ENCODE assay signal across 35 cellular contexts in genomic region chr1:178997428-178997827, GRCh38.
"Had no signal": no experiment of that assay in that cellular context is flagged by ENCODE, and none has a peak within 500 bp of the region (broad histone marks: within the 10 kb centered on the region; RNA-seq: fewer than 3 reads in every experiment).

No MANE protein-coding gene starts in this region.

- H3K4me1 ChIP-seq: ascending aorta had no signal

- H3K27me3 Mint-ChIP-seq: activated B cell treated with CpG ODN at 0.5 μM for 24 hours; activated CD4-positive, alpha-beta T cell treated with anti-CD3 and anti-CD28 coated beads, Interleukin-2, amount 10 ng/mL, durations not matched to agents 24 days and 14 days; activated CD8-positive, alpha-beta T cell treated with anti-CD3 and anti-CD28 coated beads for 36 hours; activated naive CD4-positive, alpha-beta T cell treated with anti-CD3 and anti-CD28 coated beads, Interleukin-2, amount 50 U/mL, for 24 hours; activated naive CD8-positive, alpha-beta T cell; activated naive CD8-positive, alpha-beta T cell treated with anti-CD3 and anti-CD28 coated beads, Interleukin-2, amount 50 U/mL, for 24 hours; brain; central memory CD8-positive, alpha-beta T cell had no signal

- H3K9me3 Mint-ChIP-seq: activated CD4-positive, alpha-beta T cell treated with anti-CD3 and anti-CD28 coated beads, Interleukin-2, amount 10 ng/mL, durations not matched to agents 24 days and 14 days; activated naive CD4-positive, alpha-beta T cell treated with anti-CD3 and anti-CD28 coated beads, Interleukin-2, amount 10 ng/mL, durations not matched to agents 7 days and 5 days; activated naive CD8-positive, alpha-beta T cell treated with anti-CD3 and anti-CD28 coated beads, Interleukin-2, amount 50 U/mL, for 24 hours; activated T-helper 1 cell treated with anti-CD3 and anti-CD28 coated beads, Interleukin-12 subunit alpha, Interleukin-12 subunit beta, Interleukin-2, Interleukin-4 antibody, amounts not matched to agents 30 ng/mL and 10 ng/mL and 1 ng/mL, durations not matched to agents 14 hours and 24 hours and 36 hours; activated T-helper 2 cell treated with anti-CD3 and anti-CD28 coated beads, Interferon-gamma antibody, Interleukin-2, Interleukin-4, amounts not matched to agents 10 μg/mL and 5 μg/mL and 100 μg/mL, durations not matched to agents 14 hours and 24 hours and 36 hours; central memory CD8-positive, alpha-beta T cell; T-helper 1 cell treated with Interleukin-12 subunit alpha and Interleukin-12 subunit beta and Interleukin-4 antibody, amounts not matched to agents 30 μg/mL and 1 μg/mL, for 36 hours had no signal

- H3K4me1 Mint-ChIP-seq: activated CD4-positive, alpha-beta T cell treated with anti-CD3 and anti-CD28 coated beads, Interleukin-2, amount 10 ng/mL, durations not matched to agents 24 days and 14 days; activated naive CD4-positive, alpha-beta T cell treated with anti-CD3 and anti-CD28 coated beads, Interleukin-2, amount 10 ng/mL, durations not matched to agents 7 days and 5 days; activated naive CD4-positive, alpha-beta T cell treated with anti-CD3 and anti-CD28 coated beads, Interleukin-2, amount 50 U/mL, for 24 hours; activated naive CD8-positive, alpha-beta T cell treated with anti-CD3 and anti-CD28 coated beads, Interleukin-2, amount 50 U/mL, for 24 hours; central memory CD8-positive, alpha-beta T cell had no signal

- H3K36me3 Mint-ChIP-seq: activated naive CD4-positive, alpha-beta T cell treated with anti-CD3 and anti-CD28 coated beads, Interleukin-2, amount 10 ng/mL, durations not matched to agents 7 days and 5 days; activated naive CD8-positive, alpha-beta T cell; activated naive CD8-positive, alpha-beta T cell treated with anti-CD3 and anti-CD28 coated beads, Interleukin-2, amount 10 ng/mL, durations not matched to agents 7 days and 5 days had no signal

- ATAC-seq: activated CD8-positive, alpha-beta T cell treated with anti-CD3 and anti-CD28 coated beads for 36 hours; activated naive CD8-positive, alpha-beta T cell treated with anti-CD3 and anti-CD28 coated beads, Interleukin-2, amount 50 U/mL, for 24 hours had no signal

- H3K4me3 Mint-ChIP-seq: activated B cell treated with CpG ODN at 0.5 μM for 24 hours; activated CD4-positive, alpha-beta memory T cell treated with anti-CD3 and anti-CD28 coated beads for 36 hours; activated CD4-positive, alpha-beta T cell treated with anti-CD3 and anti-CD28 coated beads, Interleukin-2, amount 10 ng/mL, durations not matched to agents 24 days and 14 days; activated CD8-positive, alpha-beta T cell treated with anti-CD3 and anti-CD28 coated beads for 36 hours; activated naive CD4-positive, alpha-beta T cell treated with anti-CD3 and anti-CD28 coated beads, Interleukin-2, amount 10 ng/mL, durations not matched to agents 7 days and 5 days; activated naive CD4-positive, alpha-beta T cell treated with anti-CD3 and anti-CD28 coated beads, Interleukin-2, amount 50 U/mL, for 24 hours; activated naive CD8-positive, alpha-beta T cell; activated naive CD8-positive, alpha-beta T cell treated with anti-CD3 and anti-CD28 coated beads, Interleukin-2, amount 10 ng/mL, durations not matched to agents 7 days and 5 days; activated naive CD8-positive, alpha-beta T cell treated with anti-CD3 and anti-CD28 coated beads, Interleukin-2, amount 50 U/mL, for 24 hours; activated T-helper 1 cell treated with anti-CD3 and anti-CD28 coated beads, Interleukin-12 subunit alpha, Interleukin-12 subunit beta, Interleukin-2, Interleukin-4 antibody, amounts not matched to agents 30 ng/mL and 10 ng/mL and 1 ng/mL, durations not matched to agents 14 hours and 24 hours and 36 hours; brain; central memory CD8-positive, alpha-beta T cell; T-helper 1 cell treated with Interleukin-12 subunit alpha and Interleukin-12 subunit beta and Interleukin-4 antibody, amounts not matched to agents 30 μg/mL and 1 μg/mL, for 36 hours; T-helper 2 cell treated with Interferon-gamma antibody and Interleukin-4, amounts not matched to agents 5 μg/mL and 100 μg/mL, for 36 hours had no signal

- H3K27ac Mint-ChIP-seq: activated B cell treated with CpG ODN at 0.5 μM for 24 hours; activated CD4-positive, alpha-beta memory T cell treated with anti-CD3 and anti-CD28 coated beads for 36 hours; activated CD4-positive, alpha-beta T cell treated with anti-CD3 and anti-CD28 coated beads, Interleukin-2, amount 10 ng/mL, durations not matched to agents 24 days and 14 days; activated CD8-positive, alpha-beta T cell treated with anti-CD3 and anti-CD28 coated beads for 36 hours; activated naive CD4-positive, alpha-beta T cell treated with anti-CD3 and anti-CD28 coated beads, Interleukin-2, amount 10 ng/mL, durations not matched to agents 7 days and 5 days; activated naive CD4-positive, alpha-beta T cell treated with anti-CD3 and anti-CD28 coated beads, Interleukin-2, amount 50 U/mL, for 24 hours; activated naive CD8-positive, alpha-beta T cell; activated naive CD8-positive, alpha-beta T cell treated with anti-CD3 and anti-CD28 coated beads, Interleukin-2, amount 10 ng/mL, durations not matched to agents 7 days and 5 days; activated naive CD8-positive, alpha-beta T cell treated with anti-CD3 and anti-CD28 coated beads, Interleukin-2, amount 50 U/mL, for 24 hours; activated T-helper 1 cell treated with anti-CD3 and anti-CD28 coated beads, Interleukin-12 subunit alpha, Interleukin-12 subunit beta, Interleukin-2, Interleukin-4 antibody, amounts not matched to agents 30 ng/mL and 10 ng/mL and 1 ng/mL, durations not matched to agents 14 hours and 24 hours and 36 hours; activated T-helper 2 cell treated with anti-CD3 and anti-CD28 coated beads, Interferon-gamma antibody, Interleukin-2, Interleukin-4, amounts not matched to agents 10 μg/mL and 5 μg/mL and 100 μg/mL, durations not matched to agents 14 hours and 24 hours and 36 hours; brain; T-helper 1 cell treated with Interleukin-12 subunit alpha and Interleukin-12 subunit beta and Interleukin-4 antibody, amounts not matched to agents 30 μg/mL and 1 μg/mL, for 36 hours; T-helper 2 cell treated with Interferon-gamma antibody and Interleukin-4, amounts not matched to agents 5 μg/mL and 100 μg/mL, for 36 hours had no signal

- H3K27me3 ChIP-seq: ascending aorta, cardiac muscle cell had no signal

- H3K4me3 ChIP-seq: ascending aorta, cardiac muscle cell had no signal

- H3K36me3 ChIP-seq: ascending aorta, cardiac muscle cell had no signal

- DNase-seq: activated B cell treated with CpG ODN at 0.5 μM for 24 hours; activated CD4-positive, alpha-beta memory T cell treated with anti-CD3 and anti-CD28 coated beads for 36 hours; activated CD4-positive, alpha-beta T cell treated with anti-CD3 and anti-CD28 coated beads for 4 hours; activated CD4-positive, alpha-beta T cell treated with anti-CD3 and anti-CD28 coated beads, Interleukin-2, amount 10 ng/mL, durations not matched to agents 24 days and 14 days; activated CD4-positive, alpha-beta T cell treated with anti-CD3 and anti-CD28 coated beads, Interleukin-2, amount 50 U/mL, for 1 hour; activated CD4-positive, alpha-beta T cell treated with anti-CD3 and anti-CD28 coated beads, Interleukin-2, amount 50 U/mL, for 4 hours; activated CD4-positive, CD25-positive, alpha-beta regulatory T cell treated with anti-CD3 and anti-CD28 coated beads, Interleukin-2, amount 50 U/mL, for 72 hours; activated CD8-positive, alpha-beta memory T cell treated with anti-CD3 and anti-CD28 coated beads, Interleukin-2, amount 50 U/mL, for 4 hours; activated CD8-positive, alpha-beta T cell treated with anti-CD3 and anti-CD28 coated beads for 36 hours; activated effector memory CD4-positive, alpha-beta T cell treated with Interleukin-2 at 50 U/mL for 16 hours; activated gamma-delta T cell; activated naive CD4-positive, alpha-beta T cell treated with anti-CD3 and anti-CD28 coated beads, Interleukin-2, amount 10 ng/mL, durations not matched to agents 7 days and 5 days; activated naive CD4-positive, alpha-beta T cell treated with Interleukin-2 at 50 U/mL for 16 hours; activated naive CD8-positive, alpha-beta T cell treated with anti-CD3 and anti-CD28 coated beads, Interleukin-2, amount 10 ng/mL, durations not matched to agents 7 days and 5 days; activated naive CD8-positive, alpha-beta T cell treated with anti-CD3 and anti-CD28 coated beads, Interleukin-2, amount 50 U/mL, for 24 hours; activated T-cell treated with anti-CD3 and anti-CD28 coated beads for 4 hours; activated T-cell treated with anti-CD3 and anti-CD28 coated beads, Interleukin-2, amount 50 U/mL, for 1 hour; activated T-cell treated with anti-CD3 and anti-CD28 coated beads, Interleukin-2, amount 50 U/mL, for 48 hours; amygdala; anterior cingulate cortex; caudate nucleus; cerebellar nuclear complex; T-helper 1 cell; T-helper 9 cell had no signal

- H3K27ac ChIP-seq: ascending aorta, cardiac muscle cell, VCaP had no signal
